ENCODE assay signal across 21 cellular contexts in the genomic region with DNA sequence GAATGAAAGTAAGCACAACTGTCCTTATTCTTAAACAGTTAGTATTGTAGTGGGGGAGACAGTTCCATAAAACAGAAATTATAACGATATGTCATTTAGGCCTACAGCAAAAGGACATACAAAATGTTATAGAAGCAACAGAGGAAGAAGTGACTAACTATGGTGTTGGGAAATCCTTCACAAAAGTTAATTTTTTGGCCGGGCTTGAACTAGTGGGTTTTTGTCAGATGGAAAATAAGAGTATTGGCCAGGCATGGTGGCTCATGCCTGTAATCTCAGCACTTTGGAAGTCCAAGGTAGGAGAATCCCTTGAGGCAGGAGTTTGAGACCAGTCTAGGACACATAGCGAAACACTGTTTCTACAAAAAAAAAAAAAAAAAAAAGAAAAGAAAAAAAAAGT.
"Had no signal": no experiment of that assay in that cellular context is flagged by ENCODE, and none has a peak within 500 bp of the region (broad histone marks: within the 10 kb centered on the region; RNA-seq: fewer than 3 reads in every experiment).

No MANE protein-coding gene starts in this region.

- H3K4me1 Mint-ChIP-seq: activated naive CD8-positive, alpha-beta T cell treated with anti-CD3 and anti-CD28 coated beads for 36 hours; activated T-helper 17 cell treated with anti-CD3 and anti-CD28 coated beads, Interleukin-2, amount 50 U/mL, for 72 hours had no signal

- H3K27me3 Mint-ChIP-seq: activated CD4-positive, alpha-beta memory T cell treated with anti-CD3 and anti-CD28 coated beads for 36 hours; activated CD4-positive, alpha-beta T cell treated with anti-CD3 and anti-CD28 coated beads, Interleukin-2, amount 10 ng/mL, durations not matched to agents 7 days and 5 days; activated naive CD4-positive, alpha-beta T cell treated with anti-CD3 and anti-CD28 coated beads, Interleukin-2, amount 10 ng/mL, durations not matched to agents 7 days and 5 days; activated naive CD8-positive, alpha-beta T cell treated with anti-CD3 and anti-CD28 coated beads for 36 hours; activated T-helper 17 cell treated with anti-CD3 and anti-CD28 coated beads, Interleukin-2, amount 50 U/mL, for 72 hours had no signal

- H3K27me3 ChIP-seq: brain microvascular endothelial cell, MG63, SJCRH30 had no signal

- H3K4me2 ChIP-seq: SK-N-SH had no signal

- H3K36me3 ChIP-seq: brain microvascular endothelial cell, MG63 had no signal

- H3K9me2 ChIP-seq: SK-N-SH had no signal

- H3K27ac ChIP-seq: brain microvascular endothelial cell, SJCRH30 had no signal

- H3K4me1 ChIP-seq: SJCRH30 had no signal

- ATAC-seq: activated T-helper 17 cell treated with anti-CD3 and anti-CD28 coated beads, Interleukin-2, amount 50 U/mL, for 72 hours had no signal

- H3K27ac Mint-ChIP-seq: activated CD4-positive, alpha-beta memory T cell treated with anti-CD3 and anti-CD28 coated beads for 36 hours; activated CD4-positive, alpha-beta T cell treated with anti-CD3 and anti-CD28 coated beads, Interleukin-2, amount 10 ng/mL, durations not matched to agents 7 days and 5 days; activated naive CD4-positive, alpha-beta T cell treated with anti-CD3 and anti-CD28 coated beads, Interleukin-2, amount 10 ng/mL, durations not matched to agents 7 days and 5 days; activated naive CD8-positive, alpha-beta T cell treated with anti-CD3 and anti-CD28 coated beads for 36 hours; T-helper 1 cell treated with Interleukin-12 subunit alpha and Interleukin-12 subunit beta and Interleukin-4 antibody, amounts not matched to agents 30 μg/mL and 1 μg/mL, for 36 hours had no signal

- DNase-seq: activated CD4-positive, alpha-beta memory T cell treated with anti-CD3 and anti-CD28 coated beads for 36 hours; activated CD4-positive, alpha-beta T cell treated with anti-CD3 and anti-CD28 coated beads, Interleukin-2, amount 10 ng/mL, durations not matched to agents 7 days and 5 days; activated CD4-positive, CD25-positive, alpha-beta regulatory T cell; activated gamma-delta T cell treated with Interleukin-2 at 50 U/mL for 16 hours; activated naive CD4-positive, alpha-beta T cell treated with anti-CD3 and anti-CD28 coated beads, Interleukin-2, amount 10 ng/mL, durations not matched to agents 7 days and 5 days; activated naive CD8-positive, alpha-beta T cell treated with anti-CD3 and anti-CD28 coated beads for 36 hours; activated T-cell treated with anti-CD3 and anti-CD28 coated beads for 4 hours; activated T-cell treated with anti-CD3 and anti-CD28 coated beads, Interleukin-2, amount 50 U/mL, for 48 hours; brain microvascular endothelial cell; cerebellar nuclear complex; MG63; NCI-H1105; NCI-H1436; NCI-H1694 treated with DMSO at 0.1 percent for 48 hours; NCI-H2029 treated with DMSO at 0.1 percent for 48 hours; NCI-H446; NCI-H524; SJCRH30; SK-N-SH had no signal

- H3K9me3 Mint-ChIP-seq: activated CD4-positive, alpha-beta memory T cell treated with anti-CD3 and anti-CD28 coated beads for 36 hours; activated CD4-positive, alpha-beta T cell treated with anti-CD3 and anti-CD28 coated beads, Interleukin-2, amount 10 ng/mL, durations not matched to agents 7 days and 5 days; activated naive CD4-positive, alpha-beta T cell treated with anti-CD3 and anti-CD28 coated beads, Interleukin-2, amount 10 ng/mL, durations not matched to agents 7 days and 5 days; activated naive CD8-positive, alpha-beta T cell treated with anti-CD3 and anti-CD28 coated beads for 36 hours; activated T-helper 17 cell treated with anti-CD3 and anti-CD28 coated beads, Interleukin-2, amount 50 U/mL, for 72 hours; T-helper 1 cell treated with Interleukin-12 subunit alpha and Interleukin-12 subunit beta and Interleukin-4 antibody, amounts not matched to agents 30 μg/mL and 1 μg/mL, for 36 hours had no signal

- H3K9me3 ChIP-seq: MG63, SJCRH30, SK-N-SH had no signal

- H3K9ac ChIP-seq: SK-N-SH had no signal

- H3K4me3 Mint-ChIP-seq: activated CD4-positive, alpha-beta memory T cell treated with anti-CD3 and anti-CD28 coated beads for 36 hours; activated CD4-positive, alpha-beta T cell treated with anti-CD3 and anti-CD28 coated beads, Interleukin-2, amount 10 ng/mL, durations not matched to agents 7 days and 5 days; activated naive CD4-positive, alpha-beta T cell treated with anti-CD3 and anti-CD28 coated beads, Interleukin-2, amount 10 ng/mL, durations not matched to agents 7 days and 5 days; activated naive CD8-positive, alpha-beta T cell treated with anti-CD3 and anti-CD28 coated beads for 36 hours; activated T-helper 17 cell treated with anti-CD3 and anti-CD28 coated beads, Interleukin-2, amount 50 U/mL, for 72 hours; T-helper 1 cell treated with Interleukin-12 subunit alpha and Interleukin-12 subunit beta and Interleukin-4 antibody, amounts not matched to agents 30 μg/mL and 1 μg/mL, for 36 hours had no signal

- H3K4me3 ChIP-seq: MG63, SJCRH30 had no signal

- H3K36me3 Mint-ChIP-seq: activated CD4-positive, alpha-beta memory T cell treated with anti-CD3 and anti-CD28 coated beads for 36 hours; activated naive CD4-positive, alpha-beta T cell treated with anti-CD3 and anti-CD28 coated beads, Interleukin-2, amount 10 ng/mL, durations not matched to agents 7 days and 5 days; activated naive CD8-positive, alpha-beta T cell treated with anti-CD3 and anti-CD28 coated beads for 36 hours had no signal
